8 cellular contexts compared by ENCODE assay signal in genomic region chr7:135168489-135169140, GRCh38. TPM values are rescaled to one million over a fixed set of nuclear protein-coding genes. Genes with fewer than 3 reads are reported as not detected.
DNase-seq lines count a peak whose midpoint lies in the region; ATAC-seq, FAIRE-seq and TF ChIP-seq lines count a peak whose summit lies in the region.

No MANE protein-coding gene starts in this region.

- no peaks in the 10 kb centered on the region for H3K27me3 ChIP-seq in AG04450 (ENCODE audit: control insufficient read depth, insufficient read depth, low read length)
- no peaks in the 10 kb centered on the region for H3K27me3 ChIP-seq in HAP-1 (ENCODE audit: low read depth)
- no peaks in the 10 kb centered on the region for H3K27me3 ChIP-seq in K562 (ENCODE audit: control insufficient read depth in 2 of 2, insufficient read depth in 2 of 2, low read length in 2 of 2)

- TF ChIP-seq CTCF in AG04450 (IDR thresholded peaks at IDR 0.05; ENCODE audit: low read depth, low read length) (no peak), K562 (IDR thresholded peaks at IDR 0.05 in 2 of 3, conservative IDR thresholded peaks at IDR 0.05 in 1 of 3; ENCODE audit: insufficient read depth in 2 of 3, low read depth in 1 of 3, low read length in 3 of 3) (no peak), natural killer cell (IDR thresholded peaks at IDR 0.05) (no peak)

- H3K27ac ChIP-seq in AG04450 (ENCODE audit: low read depth, low read length) (peak overlapping the region; percentile 40), K562 (ENCODE audit: extremely low read depth, low read depth, low read length) (no peak overlapping the region; the same call in 2 of the 3 replicates)

- no peak overlapping the region for H2AFZ ChIP-seq in K562 (ENCODE audit: low read depth, low read length)

- peak overlapping the region; percentile 78; the same call in 1 of the 2 replicates for H3K4me3 ChIP-seq in AG04450 (ENCODE audit: low read depth, low read length)
- peak overlapping the region; percentile 94; the same call in 1 of the 2 replicates for H3K4me3 ChIP-seq in HAP-1
- H3K4me3 ChIP-seq in K562, result peak overlapping the region; percentile 83; the same call in 1 of the 2 replicates

- H3K4me1 ChIP-seq in HAP-1 (peaks cover 9% of the 10 kb centered on the region), K562 (replicated peaks in 1 of 2; ENCODE audit: control insufficient read depth in 2 of 2, insufficient read depth in 2 of 2, low read length in 2 of 2) (peaks cover 15 to 30% of the 10 kb centered on the region in 2 experiments; a peak in 4 of 5 replicates)

- DNase-seq in AG04450 (ENCODE audit: low read depth, low spot score) (no peak), HAP-1 (ENCODE audit: low spot score in 2 of 2) (no peak), K562 (ENCODE audit: extremely low read depth in 1 of 4, low spot score in 3 of 4) (no peak), natural killer cell (no peak), NCI-H2196 (lab: John Stamatoyannopoulos, UW; ENCODE audit: unreplicated experiment) (no peak), SIG-M5 (lab: John Stamatoyannopoulos, UW) (no peak), NCI-H2107 (lab: John Stamatoyannopoulos, UW) (no peak)

- peaks cover 33% of the 10 kb centered on the region for H3K79me2 ChIP-seq in K562 (ENCODE audit: control insufficient read depth, insufficient read depth, low read length)

- ATAC-seq in K562, result no peak
- no peak for ATAC-seq in natural killer cell
- no peak for ATAC-seq in HG02623 (IDR thresholded peaks at IDR 0.05; ENCODE audit: unreplicated experiment)

- no peak for TF ChIP-seq RAD21 in K562 (CRISPR knock-in tag; conservative IDR thresholded peaks at IDR 0.05 in 1 of 2, IDR thresholded peaks at IDR 0.05 in 1 of 2)

- TF ChIP-seq EP300 in K562 (IDR thresholded peaks at IDR 0.05; ENCODE audit: low read length), result no peak

- intact Hi-C loops in K562 (cut with micrococcal nuclease), result loop anchor here (1.0 kb wide), 1 partner anchor 182 kb away; the partner anchor contains the start of gene AGBL3
- intact Hi-C loops in natural killer cell (cut with micrococcal nuclease), result no loop called here

- no peaks in the 10 kb centered on the region for H3K9me3 Mint-ChIP-seq in natural killer cell

- peak; percentile 30; the same call in 1 of the 2 replicates for TF ChIP-seq POLR2A in K562 (conservative IDR thresholded peaks at IDR 0.05)

- H3K4me1 Mint-ChIP-seq in natural killer cell, result peaks cover 41 to 46% of the 10 kb centered on the region in 2 donors

- WGBS in K562 (ENCODE audit: insufficient coverage, low coverage, missing lambda C conversion rate), result 87% methylated on average over 13 of the region's 13 CpGs

- no peaks in the 10 kb centered on the region; the same call in 1 of the 2 replicates for H3K9me3 ChIP-seq in AG04450 (ENCODE audit: control insufficient read depth, insufficient read depth, low read length)
- H3K9me3 ChIP-seq in HAP-1, result no peaks in the 10 kb centered on the region
- H3K9me3 ChIP-seq in K562 (replicated peaks; ENCODE audit: control insufficient read depth, insufficient read depth, low read depth, low read length), result 0 out of 2 replicates have a peak, but pooled peaks cover 2% of the 10 kb centered on the region

- peak overlapping the region in 1 of 2 experiments; percentile 100; a peak in 2 of 4 replicates for H3K9ac ChIP-seq in K562 (ENCODE audit: insufficient read depth in 1 of 2, low read depth in 2 of 2, low read length in 2 of 2)

- no peak for FAIRE-seq in K562 (lab: Jason Lieb, UNC)

- POLR2A ChIA-PET in AG04450 (lab: Yijun Ruan, JAX) (no interaction called here), K562 (lab: Yijun Ruan, JAX) (interaction anchor here (0.6 to 1.5 kb wide), 7 partner anchors 8 to 232 kb away, joined by 3 to 11 read pairs (median 4); partner anchors contain the start of gene WDR91)

- no peaks in the 10 kb centered on the region for H3K9me1 ChIP-seq in K562 (ENCODE audit: control insufficient read depth, insufficient read depth, low read length)

- in situ Hi-C loops in HAP-1 (cut with MboI; ENCODE audit: low sequenced_read_pairs) (loop anchor here (25.0 kb wide), 1 partner anchor 181 kb away; the partner anchor contains the start of gene AGBL3), K562 (cut with MboI) (no loop called here)

- H3K36me3 ChIP-seq in HAP-1 (replicated peaks), result peaks cover 66% of the 10 kb centered on the region
- H3K36me3 ChIP-seq in K562 (ENCODE audit: control insufficient read depth, insufficient read depth, low read length), result peaks cover 53% of the 10 kb centered on the region

- peak overlapping the region; percentile 88 for H3K4me2 ChIP-seq in K562 (ENCODE audit: insufficient read depth, low read length)

- no peaks in the 10 kb centered on the region for H3K27me3 Mint-ChIP-seq in natural killer cell (ENCODE audit: low read depth in 2 of 2)

- CTCF ChIA-PET in AG04450 (lab: Charles Lee), result interaction anchor here (0.6 to 1.6 kb wide), 3 partner anchors 8 to 484 kb away, joined by 4 to 8 read pairs (median 4); no protein-coding TSS in a partner anchor
- CTCF ChIA-PET in K562 (lab: Yijun Ruan, JAX; ENCODE audit: low intra/inter-chr PET ratio), result no interaction called here

- no peaks in the 10 kb centered on the region for H3K36me3 Mint-ChIP-seq in natural killer cell

- H3K27ac Mint-ChIP-seq in natural killer cell, result peak overlapping the region; percentile 96

- BruUV-seq in K562 (replicated peaks; lab: Mats Ljungman, UMichigan), result no TSS peak

- H4K20me1 ChIP-seq in K562 (replicated peaks; ENCODE audit: control insufficient read depth, insufficient read depth, low read length), result 0 out of 2 replicates have a peak, but pooled peaks cover 5% of the 10 kb centered on the region

- peak overlapping the region; percentile 94 for H3K4me3 Mint-ChIP-seq in natural killer cell

RNA-seq across cellular contexts. Expression of gene CYREN, which starts 1.9 kb away (rescaled TPM):
- polyA plus RNA-seq in AG04450 (2011; rRNA removed), result 28.4 and 30.6 TPM in 2 replicates
- polyA minus RNA-seq in AG04450 (2011; rRNA and poly(A)+ RNA removed), result 37.6 and 43.0 TPM in 2 replicates
- total RNA-seq in K562 (2011; cell fraction: chromatin; rRNA removed; ENCODE audit: low replicate concordance), result 74.7 and 156 TPM in 2 replicates
- 93.6 and 122 TPM in 2 replicates for total RNA-seq in K562 (2011; cell fraction: nucleolus; rRNA removed)
- total RNA-seq in K562 (2011; cell fraction: nucleoplasm; rRNA removed), result 99.6 and 104 TPM in 2 replicates
- 108 and 116 TPM in 2 replicates for total RNA-seq in K562 (2014; rRNA removed)
- total RNA-seq in K562 (2014; rRNA removed; fragmentation: Illumina TruSeq; extraction: Trizol), result 73.8 and 79.8 TPM in 2 replicates
- total RNA-seq in K562 (2015; rRNA removed; fragmentation: Illumina TruSeq; extraction: Trizol), result 94.7 and 97.3 TPM in 2 replicates
- total RNA-seq in K562 (2021), result 93.9 and 102 TPM in 2 replicates
- polyA plus RNA-seq in K562 (2011; rRNA removed), result 70.3 and 76.7 TPM in 2 replicates
- polyA plus RNA-seq in K562 (2011; cell fraction: cytosol; rRNA removed), result 64.8 and 71.7 TPM in 2 replicates
- 63.9 and 68.6 TPM in 2 replicates for polyA plus RNA-seq in K562 (2011; cell fraction: nucleus; rRNA removed)
- 76.0 and 88.6 TPM in 2 replicates for polyA plus RNA-seq in K562 (2012)
- polyA plus RNA-seq in K562 (2014; fragmentation: Illumina TruSeq; extraction: Trizol), result 88.8 and 93.4 TPM in 2 replicates
- 10 to 100 TPM; 13.9 to 25.5 TPM for polyA plus RNA-seq in K562 (2014; fragmentation: Nextera tagmentation; extraction: Ambion mirVana)
- 87.2 and 91.9 TPM in 2 replicates for polyA plus RNA-seq in K562 (2014; rRNA removed)
- 91.4 and 96.8 TPM in 2 replicates for polyA minus RNA-seq in K562 (2011; rRNA and poly(A)+ RNA removed)
- 41.0 and 42.8 TPM in 2 replicates for polyA minus RNA-seq in K562 (2011; cell fraction: cytosol; rRNA and poly(A)+ RNA removed)
- polyA minus RNA-seq in K562 (2011; cell fraction: nucleus; rRNA and poly(A)+ RNA removed), result 68.5 and 107 TPM in 2 replicates
- 10 to 100 TPM; 26.1 to 33.9 (median 33.8) TPM for total RNA-seq in natural killer cell

RNA-seq across cellular contexts. Expression of gene TMEM140, which starts 20.7 kb away (rescaled TPM):
- polyA plus RNA-seq in AG04450 (2011; rRNA removed) (1.0 and 1.4 TPM in 2 replicates), K562 (2011; rRNA removed) (0.03 TPM in 1 of 2 replicates, not detected in the other), K562 (2014; fragmentation: Illumina TruSeq; extraction: Trizol) (0.15 and 0.19 TPM in 2 replicates), K562 (2014; fragmentation: Nextera tagmentation; extraction: Ambion mirVana) (under 1 TPM; 0.35 to 0.82 TPM), K562 (2014; rRNA removed) (0.11 TPM in 1 of 2 replicates, not detected in the other)
- polyA minus RNA-seq in AG04450 (2011; rRNA and poly(A)+ RNA removed), result 0.83 and 1.3 TPM in 2 replicates
- 0.37 and 0.60 TPM in 2 replicates for total RNA-seq in K562 (2011; cell fraction: chromatin; rRNA removed; ENCODE audit: low replicate concordance)
- 0.17 and 0.39 TPM in 2 replicates for total RNA-seq in K562 (2011; cell fraction: nucleolus; rRNA removed)
- not detected in 2 replicates for total RNA-seq in K562 (2011; cell fraction: nucleoplasm; rRNA removed)
- total RNA-seq in K562 (2014; rRNA removed) (0.23 and 0.24 TPM in 2 replicates), K562 (2014; rRNA removed; fragmentation: Illumina TruSeq; extraction: Trizol) (0.15 and 0.22 TPM in 2 replicates), K562 (2015; rRNA removed; fragmentation: Illumina TruSeq; extraction: Trizol) (0.19 and 0.36 TPM in 2 replicates), K562 (2021) (0.29 and 0.33 TPM in 2 replicates), natural killer cell (10 to 100 TPM; 60.0 to 81.7 (median 76.9) TPM)
- 0.04 TPM in 1 of 2 replicates, not detected in the other for polyA plus RNA-seq in K562 (2011; cell fraction: cytosol; rRNA removed)
- not detected in 2 replicates for polyA plus RNA-seq in K562 (2011; cell fraction: nucleus; rRNA removed)
- polyA plus RNA-seq in K562 (2012), result 12.5 and 24.1 TPM in 2 replicates
- polyA minus RNA-seq in K562 (2011; rRNA and poly(A)+ RNA removed), result 0.35 TPM in 1 of 2 replicates, not detected in the other
- not detected in 2 replicates for polyA minus RNA-seq in K562 (2011; cell fraction: cytosol; rRNA and poly(A)+ RNA removed)
- polyA minus RNA-seq in K562 (2011; cell fraction: nucleus; rRNA and poly(A)+ RNA removed), result 0.40 TPM in 1 of 2 replicates, not detected in the other

RNA-seq across cellular contexts. Expression of gene WDR91, which starts 42.7 kb away (rescaled TPM):
- 6.3 and 6.8 TPM in 2 replicates for polyA plus RNA-seq in AG04450 (2011; rRNA removed)
- polyA minus RNA-seq in AG04450 (2011; rRNA and poly(A)+ RNA removed), result 11.6 and 12.2 TPM in 2 replicates
- total RNA-seq in K562 (2011; cell fraction: chromatin; rRNA removed; ENCODE audit: low replicate concordance), result 28.4 and 48.4 TPM in 2 replicates
- total RNA-seq in K562 (2011; cell fraction: nucleolus; rRNA removed), result 26.5 and 27.3 TPM in 2 replicates
- 18.5 and 26.3 TPM in 2 replicates for total RNA-seq in K562 (2011; cell fraction: nucleoplasm; rRNA removed)
- total RNA-seq in K562 (2014; rRNA removed), result 10.1 and 12.0 TPM in 2 replicates
- 4.9 and 5.8 TPM in 2 replicates for total RNA-seq in K562 (2014; rRNA removed; fragmentation: Illumina TruSeq; extraction: Trizol)
- total RNA-seq in K562 (2015; rRNA removed; fragmentation: Illumina TruSeq; extraction: Trizol), result 9.2 and 10.7 TPM in 2 replicates
- total RNA-seq in K562 (2021), result 12.1 and 18.2 TPM in 2 replicates
- polyA plus RNA-seq in K562 (2011; rRNA removed), result 12.9 and 15.0 TPM in 2 replicates
- 18.4 and 21.1 TPM in 2 replicates for polyA plus RNA-seq in K562 (2011; cell fraction: cytosol; rRNA removed)
- 69.8 and 70.6 TPM in 2 replicates for polyA plus RNA-seq in K562 (2011; cell fraction: nucleus; rRNA removed)
- polyA plus RNA-seq in K562 (2012), result 8.7 and 11.6 TPM in 2 replicates
- 7.7 and 9.8 TPM in 2 replicates for polyA plus RNA-seq in K562 (2014; fragmentation: Illumina TruSeq; extraction: Trizol)
- 1 to 10 TPM; 1.9 to 2.1 TPM for polyA plus RNA-seq in K562 (2014; fragmentation: Nextera tagmentation; extraction: Ambion mirVana)
- 11.9 and 17.4 TPM in 2 replicates for polyA plus RNA-seq in K562 (2014; rRNA removed)
- 8.4 and 9.3 TPM in 2 replicates for polyA minus RNA-seq in K562 (2011; rRNA and poly(A)+ RNA removed)
- 8.6 and 9.1 TPM in 2 replicates for polyA minus RNA-seq in K562 (2011; cell fraction: cytosol; rRNA and poly(A)+ RNA removed)
- 15.2 and 24.0 TPM in 2 replicates for polyA minus RNA-seq in K562 (2011; cell fraction: nucleus; rRNA and poly(A)+ RNA removed)
- total RNA-seq in natural killer cell, result 10 to 100 TPM; 28.7 to 42.0 (median 39.2) TPM

Comparison
In these comparisons a context has a peak if more than half of its experiments do, and no peak if none do; other contexts are left out.
1. RNA of gene TMEM140, which starts 20.7 kb away (total RNA-seq): 60.0 to 81.7 TPM in natural killer cell; 0.15 to 0.60 TPM in K562; every median in the first group is over 10 times any median in the second.
2. Peak in every context shown above with its lines, with median percentiles within 50 percentile points of each other: H3K4me3 ChIP-seq.